In the genomic region with DNA sequence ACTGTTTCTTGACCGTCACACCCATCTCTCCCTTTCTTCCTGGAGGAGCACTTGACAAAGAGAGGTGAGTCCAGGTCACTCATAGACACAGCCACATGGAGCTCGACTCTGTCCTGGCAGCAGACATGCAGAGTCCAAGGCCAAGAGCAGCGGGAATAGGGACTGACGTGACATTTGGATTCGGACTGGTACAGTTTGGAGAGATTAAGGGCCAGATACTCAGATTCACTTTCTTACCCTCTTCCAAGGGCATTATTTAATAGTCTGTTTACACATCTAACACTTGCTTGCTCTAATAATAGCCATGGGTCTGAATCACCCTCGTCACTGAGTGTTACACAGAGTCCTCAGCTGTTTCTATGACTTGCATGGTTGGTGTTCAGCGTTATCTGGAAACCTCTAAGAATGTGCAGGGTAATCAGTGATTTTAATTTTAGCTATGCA, we compare ENCODE assay signal across 14 cellular contexts. TPM values are rescaled to one million over a fixed set of nuclear protein-coding genes. Genes with fewer than 3 reads are reported as not detected.
DNase-seq lines count a peak whose midpoint lies in the region; ATAC-seq, FAIRE-seq and TF ChIP-seq lines count a peak whose summit lies in the region.
"Had no signal": no experiment of that assay in that cellular context is flagged by ENCODE, and none has a peak within 500 bp of the region (broad histone marks: within the 10 kb centered on the region; RNA-seq: fewer than 3 reads in every experiment).

No MANE protein-coding gene starts in this region.

- WGBS in stomach, 5 donors, result 25 to 64% (median 42%) methylated on average over 7 of the region's 7 CpGs
- WGBS in mesendoderm (ENCODE audit: extremely low coverage, insufficient coverage, low lambda C conversion rate), result no CpG with 5 or more reads among the region's 7 CpGs

- peak; percentile 76 for FAIRE-seq in bronchial epithelial cell (lab: Jason Lieb, UNC)
- FAIRE-seq: D721Med, GM18507, kidney had no signal

- no peaks in the 10 kb centered on the region for H3K79me2 ChIP-seq in mesendoderm (ENCODE audit: control insufficient read depth, insufficient read depth, low read length)

- H3K79me1 ChIP-seq in mesendoderm (ENCODE audit: low read length), result no peaks in the 10 kb centered on the region

- H3K27me3 ChIP-seq in bronchial epithelial cell (ENCODE audit: control insufficient read depth, insufficient read depth, low read length) (no peaks in the 10 kb centered on the region), stomach (no peaks in the 10 kb centered on the region), mesendoderm (ENCODE audit: insufficient read depth, low read length, poor library complexity) (no peaks in the 10 kb centered on the region)

- no peak overlapping the region for H3K4me3 ChIP-seq in bronchial epithelial cell (ENCODE audit: low read depth, low read length)
- H3K4me3 ChIP-seq in stomach, result no peak overlapping the region
- H3K4me3 ChIP-seq in mesendoderm (ENCODE audit: low read length), result no peak overlapping the region

- H4K8ac ChIP-seq in mesendoderm (ENCODE audit: low read depth, low read length), result no peak overlapping the region

- no peak overlapping the region for H4K5ac ChIP-seq in mesendoderm (ENCODE audit: low read length)

- H3K18ac ChIP-seq in mesendoderm (ENCODE audit: low read length), result no peak overlapping the region

- no peak for ATAC-seq in GM21619 (IDR thresholded peaks at IDR 0.05; ENCODE audit: unreplicated experiment)
- ATAC-seq in stimulated activated effector memory CD8-positive, alpha-beta T cell treated with anti-CD3 and anti-CD28 coated beads, Interleukin-12 subunit alpha, Interleukin-12 subunit beta, amount 100 ng/mL, for 72 hours, result no peak
- ATAC-seq: esophagus mucosa had no signal

- no peaks in the 10 kb centered on the region for H3K4me1 Mint-ChIP-seq in stimulated activated effector memory CD8-positive, alpha-beta T cell treated with anti-CD3 and anti-CD28 coated beads, Interleukin-12 subunit alpha, Interleukin-12 subunit beta, amount 100 ng/mL, for 72 hours

- H3K27ac Mint-ChIP-seq in stimulated activated effector memory CD8-positive, alpha-beta T cell treated with anti-CD3 and anti-CD28 coated beads, Interleukin-12 subunit alpha, Interleukin-12 subunit beta, amount 100 ng/mL, for 72 hours, result no peak overlapping the region

- H3K4me1 ChIP-seq in stomach, result peaks cover 0 to 8% (median 0%) of the 10 kb centered on the region in 4 donors
- H3K4me1 ChIP-seq in mesendoderm (ENCODE audit: control insufficient read depth, low read depth, low read length), result no peaks in the 10 kb centered on the region

- H2AK5ac ChIP-seq in mesendoderm (ENCODE audit: low read length), result no peak overlapping the region

- no peak overlapping the region for H2BK120ac ChIP-seq in mesendoderm (ENCODE audit: low read depth, low read length)

- DNase-seq in HPDE6-E6E7 (ENCODE audit: extremely low spot score), result peak; percentile 1
- DNase-seq in bronchial epithelial cell (ENCODE audit: low read depth), result peak; percentile 89
- DNase-seq in iris pigment epithelial cell (ENCODE audit: low read depth), result peak; percentile 84
- no peak for DNase-seq in stomach
- DNase-seq in NCI-H1092 treated with DMSO at 0.1 percent for 48 hours (lab: John Stamatoyannopoulos, UW), result no peak
- no peak for DNase-seq in mesendoderm
- DNase-seq in stimulated activated effector memory CD8-positive, alpha-beta T cell treated with anti-CD3 and anti-CD28 coated beads, Interleukin-12 subunit alpha, Interleukin-12 subunit beta, amount 100 ng/mL, for 72 hours (ENCODE audit: low spot score in 2 of 2), result no peak
- DNase-seq: kidney, NCI-H2029, T1000 had no signal

- no peak for TF ChIP-seq EP300 in stomach (IDR thresholded peaks at IDR 0.05)

- intact Hi-C loops in stomach (cut with DNase I; ENCODE audit: low total_unique reads), result no loop called here

- H3K4me2 ChIP-seq in mesendoderm (ENCODE audit: low read length), result no peak overlapping the region

- H3K36me3 Mint-ChIP-seq in stimulated activated effector memory CD8-positive, alpha-beta T cell treated with anti-CD3 and anti-CD28 coated beads, Interleukin-12 subunit alpha, Interleukin-12 subunit beta, amount 100 ng/mL, for 72 hours, result no peaks in the 10 kb centered on the region

- no peak overlapping the region for H3K4ac ChIP-seq in mesendoderm (ENCODE audit: low read depth, low read length)

- TF ChIP-seq CTCF in bronchial epithelial cell (IDR thresholded peaks at IDR 0.05; ENCODE audit: insufficient read depth, low read length, severe bottlenecking), result no peak
- TF ChIP-seq CTCF in stomach (IDR thresholded peaks at IDR 0.05), result no peak

- H2BK15ac ChIP-seq in mesendoderm (replicated peaks; ENCODE audit: low read depth), result no peak overlapping the region

- no peak for TF ChIP-seq POLR2A in stomach (IDR thresholded peaks at IDR 0.05)

- no peak overlapping the region for H3K9ac ChIP-seq in mesendoderm (ENCODE audit: low read length)

- H2BK5ac ChIP-seq in mesendoderm (ENCODE audit: low read length), result no peak overlapping the region

- no peaks in the 10 kb centered on the region for H3K9me3 Mint-ChIP-seq in stimulated activated effector memory CD8-positive, alpha-beta T cell treated with anti-CD3 and anti-CD28 coated beads, Interleukin-12 subunit alpha, Interleukin-12 subunit beta, amount 100 ng/mL, for 72 hours

- H3K23ac ChIP-seq in mesendoderm (ENCODE audit: low read length), result no peak overlapping the region

- no peaks in the 10 kb centered on the region for H3K9me3 ChIP-seq in stomach

- H3K27ac ChIP-seq in stomach (peak overlapping the region; percentile 19 to 94 (median 65)), mesendoderm (ENCODE audit: low read depth, low read length) (no peak overlapping the region)

- no peak overlapping the region for H3K56ac ChIP-seq in mesendoderm (ENCODE audit: low read length)

- no peaks in the 10 kb centered on the region for H3K36me3 ChIP-seq in bronchial epithelial cell (ENCODE audit: control insufficient read depth, insufficient read depth, low read length)
- H3K36me3 ChIP-seq in stomach, result no peaks in the 10 kb centered on the region
- H3K36me3 ChIP-seq in mesendoderm (ENCODE audit: control insufficient read depth, insufficient read depth, low read length), result no peaks in the 10 kb centered on the region

- H3K4me3 Mint-ChIP-seq in stimulated activated effector memory CD8-positive, alpha-beta T cell treated with anti-CD3 and anti-CD28 coated beads, Interleukin-12 subunit alpha, Interleukin-12 subunit beta, amount 100 ng/mL, for 72 hours, result no peak overlapping the region

RNA-seq across cellular contexts. Expression of gene OTUD1, which starts 39.2 kb away (rescaled TPM):
- 9.9 and 16.8 TPM in 2 replicates for total RNA-seq in bronchial epithelial cell
- 10 to 100 TPM; 13.0 to 36.9 (median 15.2) TPM for total RNA-seq in stomach
- polyA plus RNA-seq in stomach, result 10 to 100 TPM in 1 of 3 donors, 1 to 10 TPM in 2; 5.0 to 27.6 (median 5.3) TPM
- 1.1 TPM for polyA plus RNA-seq in mesendoderm (2013, experiment 1 of 2)
- polyA plus RNA-seq in mesendoderm (2013, experiment 2 of 2), result 1.1 TPM

RNA-seq across cellular contexts. Expression of gene C10orf67, which starts 55.1 kb away (rescaled TPM):
- total RNA-seq in bronchial epithelial cell (0.26 TPM in 1 of 2 replicates, not detected in the other), stomach (1 to 10 TPM in 1 of 5 donors, under 1 TPM in 1, not detected in 3; 0.18 to 1.2 TPM)
- polyA plus RNA-seq in stomach, result under 1 TPM in 1 of 3 donors, not detected in 2; 0.31 TPM
- polyA plus RNA-seq in mesendoderm (2013, experiment 1 of 2), result 0.07 TPM
- polyA plus RNA-seq in mesendoderm (2013, experiment 2 of 2), result not detected

Comparison
In these comparisons a context has a peak if more than half of its experiments do, and no peak if none do; other contexts are left out.
1. DNase-seq: peak in HPDE6-E6E7 (single experiment), bronchial epithelial cell (single experiment) and iris pigment epithelial cell (single experiment); none in stomach (single experiment), NCI-H1092 treated with DMSO at 0.1 percent for 48 hours (single experiment), mesendoderm (single experiment) and stimulated activated effector memory CD8-positive, alpha-beta T cell treated with anti-CD3 and anti-CD28 coated beads, Interleukin-12 subunit alpha, Interleukin-12 subunit beta, amount 100 ng/mL, for 72 hours (0 of 2).